Comparison of ENCODE assay signal across 1 cellular context in genomic region chr10:5904227-5904626, GRCh38.
A peak's percentile ranks its signal among the peaks of the same experiment; 100 is the strongest.
TF ChIP-seq lines count a peak whose summit lies in the region.

No MANE protein-coding gene starts in this region.

TF ChIP-seq in GM12878, 131 proteins besides CTCF, POLR2A, EP300 and RAD21 (continued from another document):
- TF ChIP-seq RELB (IDR thresholded peaks at IDR 0.05; ENCODE audit: low read depth) (no peak), ZNF24 (IDR thresholded peaks at IDR 0.05) (no peak), STAT1 (conservative IDR thresholded peaks at IDR 0.05) (no peak), EED (IDR thresholded peaks at IDR 0.05; ENCODE audit: low read depth) (peak; percentile 90), PAX5 (IDR thresholded peaks at IDR 0.05; ENCODE audit: borderline replicate concordance, low read depth, low read length) (peak; percentile 14; the same call in 1 of the 2 replicates), SIN3A (IDR thresholded peaks at IDR 0.05; ENCODE audit: low read depth, low read length) (no peak), IKZF2 (IDR thresholded peaks at IDR 0.05) (peak; percentile 43 to 56), POU2F2 (IDR thresholded peaks at IDR 0.05; ENCODE audit: borderline replicate concordance, low read depth, low read length) (0 out of 3 replicates have a peak, but pooled peaks have one; percentile 33), ZBTB40 (IDR thresholded peaks at IDR 0.05; ENCODE audit: borderline replicate concordance) (no peak), SKIL (IDR thresholded peaks at IDR 0.05; ENCODE audit: low read depth, poor library complexity, severe bottlenecking) (peak; percentile 69), TBL1XR1 (IDR thresholded peaks at IDR 0.05; ENCODE audit: low read depth, low read length) (peak; percentile 70; the same call in 1 of the 2 replicates), CBFB (IDR thresholded peaks at IDR 0.05; ENCODE audit: low read depth) (0 out of 2 replicates have a peak, but pooled peaks have one; percentile 28), SMAD1 (IDR thresholded peaks at IDR 0.05; ENCODE audit: low read depth, partially characterized antibody) (no peak), NBN (IDR thresholded peaks at IDR 0.05) (peak; percentile 53; the same call in 1 of the 2 replicates), MXI1 (IDR thresholded peaks at IDR 0.05; ENCODE audit: low read depth, low read length) (no peak), EZH2 (IDR thresholded peaks at IDR 0.05; ENCODE audit: borderline replicate concordance, control insufficient read depth, low read depth, low read length) (no peak), MTA3 (IDR thresholded peaks at IDR 0.05; ENCODE audit: borderline replicate concordance, low read length) (peak; percentile 57; the same call in 1 of the 2 replicates)
